ENCODE assay signal across 3 cellular contexts in the genomic region with DNA sequence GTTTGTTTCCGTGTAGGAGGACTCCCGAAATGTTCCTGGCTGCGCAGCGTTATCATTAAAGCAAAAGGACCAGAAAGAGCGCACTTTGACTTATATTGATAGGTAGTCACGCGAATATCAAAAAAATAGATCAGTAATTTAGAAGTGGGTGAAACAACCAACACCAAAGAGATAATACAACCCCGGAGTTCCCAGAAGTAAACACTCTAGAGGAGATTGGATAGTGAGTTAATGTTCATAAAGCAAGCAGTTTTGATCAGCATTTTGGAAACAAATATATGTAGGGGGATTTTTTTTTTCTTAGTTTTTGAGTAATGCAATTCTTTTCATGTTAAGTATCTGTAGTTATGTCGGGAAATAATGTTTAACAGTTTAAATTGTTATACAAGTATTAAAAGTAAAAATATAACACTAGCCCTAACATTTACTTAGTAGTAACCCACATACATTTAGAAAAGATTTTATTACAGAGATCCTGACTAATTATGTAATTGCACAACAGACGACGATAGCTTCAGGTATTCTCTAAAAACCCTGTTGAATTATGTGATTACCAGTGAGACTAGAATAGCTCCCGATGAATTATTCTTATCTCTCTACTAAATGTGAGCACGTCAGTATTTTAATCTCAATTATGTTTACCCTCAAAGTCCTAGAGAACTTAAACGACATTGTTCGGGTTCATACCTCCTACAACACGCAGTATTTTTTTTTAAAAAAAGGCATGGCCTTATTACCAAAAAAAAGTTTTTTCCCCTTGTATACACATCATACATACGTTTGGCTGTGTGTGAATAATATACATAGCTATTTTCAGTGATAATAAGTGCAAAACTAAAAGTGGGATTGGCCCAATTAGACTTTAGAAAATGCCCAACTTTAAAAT.
TF ChIP-seq lines count a peak whose summit lies in the region.

No MANE protein-coding gene starts in this region.

TF ChIP-seq in endothelial cell of umbilical vein, 7 proteins besides CTCF, POLR2A, EP300 and RAD21:
- TF ChIP-seq FOS (IDR thresholded peaks at IDR 0.05; ENCODE audit: borderline replicate concordance, insufficient read depth, low read length): no peak
- no peak for TF ChIP-seq JUN (IDR thresholded peaks at IDR 0.05; ENCODE audit: borderline replicate concordance, insufficient read depth, insufficient read length, low read depth)
- no peak for TF ChIP-seq MYC (IDR thresholded peaks at IDR 0.05; ENCODE audit: low read depth, low read length)
- TF ChIP-seq, protein P1, sequence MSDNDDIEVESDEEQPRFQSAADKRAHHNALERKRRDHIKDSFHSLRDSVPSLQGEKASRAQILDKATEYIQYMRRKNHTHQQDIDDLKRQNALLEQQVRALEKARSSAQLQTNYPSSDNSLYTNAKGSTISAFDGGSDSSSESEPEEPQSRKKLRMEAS (IDR thresholded peaks at IDR 0.05; ENCODE audit: insufficient read depth, insufficient read length): no peak
- no peak for TF ChIP-seq EZH2 (IDR thresholded peaks at IDR 0.05; ENCODE audit: borderline replicate concordance, low read depth, low read length, severe bottlenecking)
- no peak for TF ChIP-seq POLR2AphosphoS5 (IDR thresholded peaks at IDR 0.05; ENCODE audit: insufficient read depth, low read depth, low read length)
- no peak for TF ChIP-seq GATA2 (IDR thresholded peaks at IDR 0.05; ENCODE audit: insufficient read depth, insufficient read length, low read depth, low read length)

TF ChIP-seq in neural cell, 6 proteins besides CTCF, POLR2A, EP300 and RAD21:
- TF ChIP-seq, protein P2, sequence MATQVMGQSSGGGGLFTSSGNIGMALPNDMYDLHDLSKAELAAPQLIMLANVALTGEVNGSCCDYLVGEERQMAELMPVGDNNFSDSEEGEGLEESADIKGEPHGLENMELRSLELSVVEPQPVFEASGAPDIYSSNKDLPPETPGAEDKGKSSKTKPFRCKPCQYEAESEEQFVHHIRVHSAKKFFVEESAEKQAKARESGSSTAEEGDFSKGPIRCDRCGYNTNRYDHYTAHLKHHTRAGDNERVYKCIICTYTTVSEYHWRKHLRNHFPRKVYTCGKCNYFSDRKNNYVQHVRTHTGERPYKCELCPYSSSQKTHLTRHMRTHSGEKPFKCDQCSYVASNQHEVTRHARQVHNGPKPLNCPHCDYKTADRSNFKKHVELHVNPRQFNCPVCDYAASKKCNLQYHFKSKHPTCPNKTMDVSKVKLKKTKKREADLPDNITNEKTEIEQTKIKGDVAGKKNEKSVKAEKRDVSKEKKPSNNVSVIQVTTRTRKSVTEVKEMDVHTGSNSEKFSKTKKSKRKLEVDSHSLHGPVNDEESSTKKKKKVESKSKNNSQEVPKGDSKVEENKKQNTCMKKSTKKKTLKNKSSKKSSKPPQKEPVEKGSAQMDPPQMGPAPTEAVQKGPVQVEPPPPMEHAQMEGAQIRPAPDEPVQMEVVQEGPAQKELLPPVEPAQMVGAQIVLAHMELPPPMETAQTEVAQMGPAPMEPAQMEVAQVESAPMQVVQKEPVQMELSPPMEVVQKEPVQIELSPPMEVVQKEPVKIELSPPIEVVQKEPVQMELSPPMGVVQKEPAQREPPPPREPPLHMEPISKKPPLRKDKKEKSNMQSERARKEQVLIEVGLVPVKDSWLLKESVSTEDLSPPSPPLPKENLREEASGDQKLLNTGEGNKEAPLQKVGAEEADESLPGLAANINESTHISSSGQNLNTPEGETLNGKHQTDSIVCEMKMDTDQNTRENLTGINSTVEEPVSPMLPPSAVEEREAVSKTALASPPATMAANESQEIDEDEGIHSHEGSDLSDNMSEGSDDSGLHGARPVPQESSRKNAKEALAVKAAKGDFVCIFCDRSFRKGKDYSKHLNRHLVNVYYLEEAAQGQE (IDR thresholded peaks at IDR 0.05; ENCODE audit: borderline replicate concordance): no peak
- TF ChIP-seq TAF1 (IDR thresholded peaks at IDR 0.05; ENCODE audit: low read depth): no peak
- TF ChIP-seq EZH2 (IDR thresholded peaks at IDR 0.05; ENCODE audit: borderline replicate concordance, insufficient read depth, low read length, poor library complexity, severe bottlenecking): no peak
- no peak for TF ChIP-seq POLR2AphosphoS5 (IDR thresholded peaks at IDR 0.05)
TF ChIP-seq in neural cell: peak in this region for 0.

TF ChIP-seq in GM12891, 5 proteins besides CTCF, POLR2A, EP300 and RAD21:
- no peak for TF ChIP-seq SPI1 (IDR thresholded peaks at IDR 0.05; ENCODE audit: low read depth, low read length)
- TF ChIP-seq TAF1 (IDR thresholded peaks at IDR 0.05; ENCODE audit: low read depth, low read length): no peak
- no peak for TF ChIP-seq POLR2AphosphoS5 (IDR thresholded peaks at IDR 0.05; ENCODE audit: low read depth, low read length)
TF ChIP-seq in GM12891: peak in this region for 0.
